1 cellular context compared by ENCODE assay signal in the genomic region with DNA sequence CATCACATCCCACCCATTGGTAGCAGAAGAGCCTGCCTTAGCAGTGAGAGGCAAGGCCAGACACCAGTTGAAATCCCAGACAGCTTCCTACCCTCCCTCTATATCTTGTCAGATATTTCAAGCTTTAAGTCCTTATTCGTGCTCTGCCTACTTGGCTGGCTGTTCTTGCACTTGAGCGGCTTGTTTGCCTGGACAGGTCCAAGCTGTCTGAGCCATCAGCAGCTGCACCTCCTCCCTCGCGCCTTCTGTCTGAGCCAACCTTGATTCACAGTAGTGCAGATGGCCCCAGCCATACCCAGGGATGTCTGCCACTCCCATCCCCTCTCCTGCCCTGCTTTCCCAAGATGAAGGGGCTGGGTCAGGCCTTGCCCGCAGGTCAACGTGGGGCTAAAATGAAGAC.
TF ChIP-seq lines count a peak whose summit lies in the region.

No MANE protein-coding gene starts in this region.

TF ChIP-seq in WTC11, 78 proteins besides CTCF, POLR2A, EP300 and RAD21 (continued from another document):
- TF ChIP-seq, protein P1, sequence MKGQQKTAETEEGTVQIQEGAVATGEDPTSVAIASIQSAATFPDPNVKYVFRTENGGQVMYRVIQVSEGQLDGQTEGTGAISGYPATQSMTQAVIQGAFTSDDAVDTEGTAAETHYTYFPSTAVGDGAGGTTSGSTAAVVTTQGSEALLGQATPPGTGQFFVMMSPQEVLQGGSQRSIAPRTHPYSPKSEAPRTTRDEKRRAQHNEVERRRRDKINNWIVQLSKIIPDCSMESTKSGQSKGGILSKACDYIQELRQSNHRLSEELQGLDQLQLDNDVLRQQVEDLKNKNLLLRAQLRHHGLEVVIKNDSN (CRISPR knock-in tag; IDR thresholded peaks at IDR 0.05) = no peak
- TF ChIP-seq, protein P2, sequence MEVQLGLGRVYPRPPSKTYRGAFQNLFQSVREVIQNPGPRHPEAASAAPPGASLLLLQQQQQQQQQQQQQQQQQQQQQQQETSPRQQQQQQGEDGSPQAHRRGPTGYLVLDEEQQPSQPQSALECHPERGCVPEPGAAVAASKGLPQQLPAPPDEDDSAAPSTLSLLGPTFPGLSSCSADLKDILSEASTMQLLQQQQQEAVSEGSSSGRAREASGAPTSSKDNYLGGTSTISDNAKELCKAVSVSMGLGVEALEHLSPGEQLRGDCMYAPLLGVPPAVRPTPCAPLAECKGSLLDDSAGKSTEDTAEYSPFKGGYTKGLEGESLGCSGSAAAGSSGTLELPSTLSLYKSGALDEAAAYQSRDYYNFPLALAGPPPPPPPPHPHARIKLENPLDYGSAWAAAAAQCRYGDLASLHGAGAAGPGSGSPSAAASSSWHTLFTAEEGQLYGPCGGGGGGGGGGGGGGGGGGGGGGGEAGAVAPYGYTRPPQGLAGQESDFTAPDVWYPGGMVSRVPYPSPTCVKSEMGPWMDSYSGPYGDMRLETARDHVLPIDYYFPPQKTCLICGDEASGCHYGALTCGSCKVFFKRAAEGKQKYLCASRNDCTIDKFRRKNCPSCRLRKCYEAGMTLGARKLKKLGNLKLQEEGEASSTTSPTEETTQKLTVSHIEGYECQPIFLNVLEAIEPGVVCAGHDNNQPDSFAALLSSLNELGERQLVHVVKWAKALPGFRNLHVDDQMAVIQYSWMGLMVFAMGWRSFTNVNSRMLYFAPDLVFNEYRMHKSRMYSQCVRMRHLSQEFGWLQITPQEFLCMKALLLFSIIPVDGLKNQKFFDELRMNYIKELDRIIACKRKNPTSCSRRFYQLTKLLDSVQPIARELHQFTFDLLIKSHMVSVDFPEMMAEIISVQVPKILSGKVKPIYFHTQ (CRISPR knock-in tag; IDR thresholded peaks at IDR 0.05) = no peak
- no peak for TF ChIP-seq TP53 (CRISPR knock-in tag; IDR thresholded peaks at IDR 0.05)
TF ChIP-seq in WTC11: peak in this region for 0.
